Comparison of ENCODE assay signal across 9 cellular contexts in the genomic region with DNA sequence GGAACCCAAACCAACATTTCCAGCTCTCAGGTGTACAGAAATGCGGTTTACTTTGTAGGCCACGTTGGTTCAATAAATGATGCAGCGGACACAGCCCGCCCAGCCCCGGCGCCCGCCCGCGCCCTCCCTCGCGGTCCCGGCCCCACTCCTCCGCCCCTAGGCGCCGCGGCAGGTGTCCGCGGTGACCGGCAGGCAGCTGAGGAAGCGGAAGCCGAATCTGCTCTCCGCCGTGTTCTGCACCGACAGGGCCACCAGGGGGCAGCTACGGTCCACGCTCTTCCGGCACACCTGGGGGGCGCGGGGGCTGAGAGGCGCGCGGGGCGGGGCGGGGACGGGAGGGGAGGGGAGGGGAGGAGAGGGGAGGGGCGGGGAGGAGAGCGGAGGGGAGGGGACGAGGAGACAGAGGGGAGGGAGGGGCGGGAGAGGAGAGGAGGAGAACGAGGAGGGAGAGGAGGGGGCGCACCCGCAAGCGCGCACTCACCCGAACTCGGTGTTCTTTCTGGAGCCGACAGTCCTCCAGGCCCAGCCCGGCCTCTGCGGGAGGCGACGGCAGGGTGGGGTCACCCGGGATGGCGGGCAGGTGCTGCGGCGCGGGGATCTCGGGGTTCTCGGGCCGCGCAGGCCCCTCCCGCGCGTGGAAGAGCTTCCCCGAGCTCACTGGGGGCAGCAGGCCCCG. TPM values are rescaled to one million over a fixed set of nuclear protein-coding genes. Genes with fewer than 3 reads are reported as not detected.
A peak's percentile ranks its signal among the peaks of the same experiment; 100 is the strongest.
DNase-seq lines count a peak whose midpoint lies in the region; ATAC-seq and TF ChIP-seq lines count a peak whose summit lies in the region.
"Had no signal": no experiment of that assay in that cellular context is flagged by ENCODE, and none has a peak within 500 bp of the region (broad histone marks: within the 10 kb centered on the region; RNA-seq: fewer than 3 reads in every experiment).

No MANE protein-coding gene starts in this region.

- H3K4me3 ChIP-seq in DND-41 (ENCODE audit: low read depth in 1 of 2, low read length in 2 of 2), result peak overlapping the region; percentile 12 to 61; a peak in 2 of 4 replicates
- H3K4me3 ChIP-seq in ectodermal cell (ENCODE audit: insufficient read depth, low read depth, low read length), result peak overlapping the region; percentile 47

- H2AFZ ChIP-seq in DND-41 (ENCODE audit: low read depth, low read length), result peak overlapping the region; percentile 69

- peak; percentile 83 for ATAC-seq in DND-41 (ENCODE audit: insufficient read depth, low read depth)
- peak; percentile 72 for ATAC-seq in HG02798 (IDR thresholded peaks at IDR 0.05; ENCODE audit: poor library complexity, unreplicated experiment)
- ATAC-seq in stimulated activated naive CD8-positive, alpha-beta T cell treated with anti-CD3 and anti-CD28 coated beads, Interleukin-15, Interleukin-2, amounts not matched to agents 100 U/mL and 50 U/mL, for 24 hours, result peak; percentile 66
- no peak for ATAC-seq in HG03159 (IDR thresholded peaks at IDR 0.05; ENCODE audit: unreplicated experiment)

- H3K36me3 Mint-ChIP-seq in mesothelial cell of epicardium, result no peaks in the 10 kb centered on the region
- H3K36me3 Mint-ChIP-seq: activated naive CD8-positive, alpha-beta T cell had no signal

- no peaks in the 10 kb centered on the region for H3K9me3 ChIP-seq in DND-41 (ENCODE audit: insufficient read depth, low read length, severe bottlenecking)
- no peaks in the 10 kb centered on the region for H3K9me3 ChIP-seq in ectodermal cell (ENCODE audit: control insufficient read depth, low read length)

- H4K20me1 ChIP-seq in DND-41 (ENCODE audit: insufficient read depth, low read length), result no peaks in the 10 kb centered on the region

- no peaks in the 10 kb centered on the region for H3K79me2 ChIP-seq in DND-41 (ENCODE audit: insufficient read depth, low read length)

- no peak overlapping the region for H3K27ac Mint-ChIP-seq in mesothelial cell of epicardium
- H3K27ac Mint-ChIP-seq: activated naive CD8-positive, alpha-beta T cell had no signal

- TF ChIP-seq CTCF in DND-41 (IDR thresholded peaks at IDR 0.05; ENCODE audit: borderline replicate concordance, extremely low read depth, low read length, poor library complexity, severe bottlenecking) (peak; percentile 75), mesothelial cell of epicardium (IDR thresholded peaks at IDR 0.05; ENCODE audit: unreplicated experiment) (peak; percentile 69)

- H3K9me3 Mint-ChIP-seq in mesothelial cell of epicardium, result no peaks in the 10 kb centered on the region

- H3K27me3 Mint-ChIP-seq in mesothelial cell of epicardium (ENCODE audit: low read depth), result peaks cover 46% of the 10 kb centered on the region
- H3K27me3 Mint-ChIP-seq: activated naive CD8-positive, alpha-beta T cell had no signal

- H3K4me1 Mint-ChIP-seq in mesothelial cell of epicardium, result peaks cover 6% of the 10 kb centered on the region

- H3K36me3 ChIP-seq in DND-41 (ENCODE audit: insufficient read depth, low read length) (no peaks in the 10 kb centered on the region), ectodermal cell (ENCODE audit: control insufficient read depth, insufficient read depth, low read length) (no peaks in the 10 kb centered on the region)

- peaks cover 18% of the 10 kb centered on the region for H3K4me1 ChIP-seq in DND-41 (ENCODE audit: insufficient read depth, low read length)
- peaks cover 13% of the 10 kb centered on the region for H3K4me1 ChIP-seq in ectodermal cell (ENCODE audit: control insufficient read depth, insufficient read depth, low read length)

- peak overlapping the region; percentile 59 for H3K9ac ChIP-seq in DND-41 (ENCODE audit: low read depth, low read length)

- peak; percentile 80 for DNase-seq in DND-41
- peak; percentile 89 for DNase-seq in NCI-H345 (lab: John Stamatoyannopoulos, UW)
- DNase-seq in activated CD4-positive, alpha-beta T cell treated with anti-CD3 and anti-CD28 coated beads, Interleukin-2, amount 50 U/mL, for 24 hours (ENCODE audit: low read depth in 1 of 2, low spot score in 1 of 2), result peak; percentile 57 to 58
- peak in 1 of 2 experiments; percentile 77 for DNase-seq in mesothelial cell of epicardium (ENCODE audit: low spot score in 2 of 2, unreplicated experiment in 2 of 2)
- peak; percentile 78 for DNase-seq in stimulated activated naive CD8-positive, alpha-beta T cell treated with anti-CD3 and anti-CD28 coated beads, Interleukin-15, Interleukin-2, amounts not matched to agents 100 U/mL and 50 U/mL, for 24 hours

- WGBS in ectodermal cell, 2 experiments, result 1% methylated on average over 52 to 54 of the region's 65 CpGs

- H3K27me3 ChIP-seq in DND-41 (ENCODE audit: insufficient read depth, low read length, poor library complexity), result no peaks in the 10 kb centered on the region
- H3K27me3 ChIP-seq in ectodermal cell (ENCODE audit: control insufficient read depth, insufficient read depth, low read length, poor library complexity, severe bottlenecking), result peaks cover 59% of the 10 kb centered on the region

- H3K27ac ChIP-seq in DND-41 (ENCODE audit: low read length) (no peak overlapping the region), ectodermal cell (ENCODE audit: insufficient read depth, low read depth, low read length, poor library complexity, severe bottlenecking) (no peak overlapping the region)

- H3K4me3 Mint-ChIP-seq in mesothelial cell of epicardium, result peak overlapping the region; percentile 47
- H3K4me3 Mint-ChIP-seq: activated naive CD8-positive, alpha-beta T cell had no signal

- peak overlapping the region; percentile 96 for H3K4me2 ChIP-seq in DND-41 (ENCODE audit: insufficient read depth, low read length)

RNA-seq across cellular contexts. Expression of a gene that starts 5.6 kb away (rescaled TPM):
- 1.5 TPM for polyA plus RNA-seq in ectodermal cell (2013, experiment 1 of 4)
- 0.98 TPM for polyA plus RNA-seq in ectodermal cell (2013, experiment 2 of 4)
- 1.7 TPM for polyA plus RNA-seq in ectodermal cell (2013, experiment 3 of 4)
- 1.9 TPM for polyA plus RNA-seq in ectodermal cell (2013, experiment 4 of 4)
- 16.5 to 17.4 TPM (median 16.6 TPM) in 3 replicates for total RNA-seq in mesothelial cell of epicardium

RNA-seq across cellular contexts. Expression of a gene that starts 5.8 kb away (rescaled TPM):
- polyA plus RNA-seq in ectodermal cell (2013, experiment 1 of 4), result 10.0 TPM
- 9.9 TPM for polyA plus RNA-seq in ectodermal cell (2013, experiment 2 of 4)
- polyA plus RNA-seq in ectodermal cell (2013, experiment 3 of 4), result 10.7 TPM
- 11.4 TPM for polyA plus RNA-seq in ectodermal cell (2013, experiment 4 of 4)
- total RNA-seq in mesothelial cell of epicardium, result 29.3 to 32.3 TPM (median 32.1 TPM) in 3 replicates

RNA-seq across cellular contexts. Expression of a gene that starts 17.6 kb away (rescaled TPM):
- polyA plus RNA-seq in ectodermal cell (2013, experiment 1 of 4), result 1.7 TPM
- 1.8 TPM for polyA plus RNA-seq in ectodermal cell (2013, experiment 2 of 4)
- 1.6 TPM for polyA plus RNA-seq in ectodermal cell (2013, experiment 3 of 4)
- 1.8 TPM for polyA plus RNA-seq in ectodermal cell (2013, experiment 4 of 4)
- total RNA-seq in mesothelial cell of epicardium, result 3.0 to 3.4 TPM (median 3.2 TPM) in 3 replicates

RNA-seq across cellular contexts. Expression of a gene that starts 19.6 kb away (rescaled TPM):
- 58.3 TPM for polyA plus RNA-seq in ectodermal cell (2013, experiment 1 of 4)
- 47.5 TPM for polyA plus RNA-seq in ectodermal cell (2013, experiment 2 of 4)
- 31.8 TPM for polyA plus RNA-seq in ectodermal cell (2013, experiment 3 of 4)
- polyA plus RNA-seq in ectodermal cell (2013, experiment 4 of 4), result 40.1 TPM
- 35.1 to 41.5 TPM (median 39.3 TPM) in 3 replicates for total RNA-seq in mesothelial cell of epicardium

RNA-seq across cellular contexts. Expression of a gene that starts 21.3 kb away (rescaled TPM):
- 31.3 TPM for polyA plus RNA-seq in ectodermal cell (2013, experiment 1 of 4)
- 31.5 TPM for polyA plus RNA-seq in ectodermal cell (2013, experiment 2 of 4)
- 23.2 TPM for polyA plus RNA-seq in ectodermal cell (2013, experiment 3 of 4)
- 24.9 TPM for polyA plus RNA-seq in ectodermal cell (2013, experiment 4 of 4)
- 48.2 to 51.1 TPM (median 49.7 TPM) in 3 replicates for total RNA-seq in mesothelial cell of epicardium
